Comparison of ENCODE assay signal across 8 cellular contexts in the genomic region with DNA sequence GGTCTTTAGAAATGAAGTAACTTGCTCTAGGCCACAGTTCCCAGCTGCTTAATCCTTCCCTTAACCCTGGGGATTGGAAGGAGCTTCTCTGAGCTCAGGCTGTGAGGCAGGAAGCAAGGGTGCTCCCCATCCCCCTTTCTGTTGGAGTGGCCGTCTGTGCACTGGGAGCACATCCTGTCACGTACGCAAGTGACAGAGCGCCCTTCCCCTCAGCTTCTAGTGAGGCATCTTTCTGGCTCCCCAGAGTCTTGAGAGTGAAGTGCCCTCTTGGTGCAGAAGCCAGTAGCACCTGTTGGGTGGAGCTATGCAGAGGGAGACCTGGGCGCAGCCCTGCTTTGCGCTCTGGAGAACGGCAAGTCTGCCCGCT. TPM values are rescaled to one million over a fixed set of nuclear protein-coding genes. Genes with fewer than 3 reads are reported as not detected.
DNase-seq lines count a peak whose midpoint lies in the region; ATAC-seq and TF ChIP-seq lines count a peak whose summit lies in the region.

No MANE protein-coding gene starts in this region.

- H3K9me3 Mint-ChIP-seq in activated CD8-positive, alpha-beta T cell treated with anti-CD3 and anti-CD28 coated beads, Interleukin-2, amount 10 ng/mL, durations not matched to agents 7 days and 5 days (ENCODE audit: insufficient read depth), result no peaks in the 10 kb centered on the region
- no peaks in the 10 kb centered on the region for H3K9me3 Mint-ChIP-seq in natural killer cell

- peak overlapping the region; percentile 98 for H3K27ac Mint-ChIP-seq in activated CD8-positive, alpha-beta T cell treated with anti-CD3 and anti-CD28 coated beads, Interleukin-2, amount 10 ng/mL, durations not matched to agents 7 days and 5 days
- H3K27ac Mint-ChIP-seq in natural killer cell, result peak overlapping the region; percentile 93 to 97

- POLR2A ChIA-PET in activated CD8-positive, alpha-beta T cell treated with anti-CD3 and anti-CD28 coated beads, Interleukin-2, amount 10 ng/mL, durations not matched to agents 7 days and 5 days (lab: Charles Lee), result interaction anchor here (1.9 kb wide), 1 partner anchor 121 kb away, joined by 6 read pairs; no protein-coding TSS in a partner anchor

- CTCF ChIA-PET in activated CD8-positive, alpha-beta T cell treated with anti-CD3 and anti-CD28 coated beads, Interleukin-2, amount 10 ng/mL, durations not matched to agents 7 days and 5 days (lab: Charles Lee), result interaction anchor here (1.0 to 1.2 kb wide), 4 partner anchors 18 to 419 kb away, joined by 3 to 18 read pairs (median 4); no protein-coding TSS in a partner anchor

- H3K4me1 Mint-ChIP-seq in activated CD8-positive, alpha-beta T cell treated with anti-CD3 and anti-CD28 coated beads, Interleukin-2, amount 10 ng/mL, durations not matched to agents 7 days and 5 days (ENCODE audit: low read depth), result peaks cover 76% of the 10 kb centered on the region
- peaks cover 57 to 69% of the 10 kb centered on the region in 2 donors for H3K4me1 Mint-ChIP-seq in natural killer cell

- no peak for TF ChIP-seq POLR2A in GM18505 (IDR thresholded peaks at IDR 0.05; ENCODE audit: borderline replicate concordance, extremely low read depth, insufficient read depth, insufficient read length)

- H3K27ac ChIP-seq in substantia nigra (ENCODE audit: low read depth, low read length, poor library complexity, severe bottlenecking), result no peak overlapping the region

- H3K4me3 Mint-ChIP-seq in activated CD8-positive, alpha-beta T cell treated with anti-CD3 and anti-CD28 coated beads, Interleukin-2, amount 10 ng/mL, durations not matched to agents 7 days and 5 days, result peak overlapping the region; percentile 68
- H3K4me3 Mint-ChIP-seq in natural killer cell, result peak overlapping the region; percentile 88

- no peaks in the 10 kb centered on the region for H3K27me3 Mint-ChIP-seq in activated CD8-positive, alpha-beta T cell treated with anti-CD3 and anti-CD28 coated beads, Interleukin-2, amount 10 ng/mL, durations not matched to agents 7 days and 5 days (ENCODE audit: low read depth)
- H3K27me3 Mint-ChIP-seq in natural killer cell (ENCODE audit: low read depth in 2 of 2), result no peaks in the 10 kb centered on the region

- DNase-seq in activated CD8-positive, alpha-beta T cell treated with anti-CD3 and anti-CD28 coated beads, Interleukin-2, amount 10 ng/mL, durations not matched to agents 7 days and 5 days, result peak; percentile 86
- DNase-seq in natural killer cell (no peak), substantia nigra (lab: John Stamatoyannopoulos, UW) (no peak), DMS114 treated with DMSO at 0.1 percent for 48 hours (lab: John Stamatoyannopoulos, UW; ENCODE audit: unreplicated experiment) (no peak), NCI-H510A (lab: John Stamatoyannopoulos, UW) (no peak), NCI-H187 treated with DMSO at 0.1 percent for 48 hours (lab: John Stamatoyannopoulos, UW) (no peak)

- no peak for TF ChIP-seq CTCF in natural killer cell (IDR thresholded peaks at IDR 0.05)

- H3K36me3 Mint-ChIP-seq in activated CD8-positive, alpha-beta T cell treated with anti-CD3 and anti-CD28 coated beads, Interleukin-2, amount 10 ng/mL, durations not matched to agents 7 days and 5 days (ENCODE audit: low read depth), result peaks cover 77% of the 10 kb centered on the region
- H3K36me3 Mint-ChIP-seq in natural killer cell, result peaks cover under 1% of the 10 kb centered on the region

- intact Hi-C loops in natural killer cell (cut with micrococcal nuclease), result loop anchor here (5.0 to 10.0 kb wide), 2 partner anchors 37 to 390 kb away; no protein-coding TSS in a partner anchor

- ATAC-seq in GM18505 (IDR thresholded peaks at IDR 0.05; ENCODE audit: unreplicated experiment) (peak; percentile 60), HG02943 (IDR thresholded peaks at IDR 0.05; ENCODE audit: low read depth, unreplicated experiment) (peak; percentile 57), natural killer cell (peak; percentile 28 to 51 (median 38))
- peak; percentile 74 for ATAC-seq in activated CD8-positive, alpha-beta T cell treated with anti-CD3 and anti-CD28 coated beads, Interleukin-2, amount 10 ng/mL, durations not matched to agents 7 days and 5 days

RNA-seq across cellular contexts. Expression of a gene that starts 47.8 kb away (rescaled TPM):
- total RNA-seq in activated CD8-positive, alpha-beta T cell treated with anti-CD3 and anti-CD28 coated beads, Interleukin-2, amount 10 ng/mL, durations not matched to agents 7 days and 5 days, result under 1 TPM in 1 of 2 experiments, not detected in 1; 0.08 TPM
- total RNA-seq in natural killer cell, result not detected
